ENCODE assay signal across 19 cellular contexts in genomic region chr3:123331006-123331405, GRCh38.
DNase-seq lines count a peak whose midpoint lies in the region; ATAC-seq and TF ChIP-seq lines count a peak whose summit lies in the region.
"Had no signal": no experiment of that assay in that cellular context is flagged by ENCODE, and none has a peak within 500 bp of the region (broad histone marks: within the 10 kb centered on the region; RNA-seq: fewer than 3 reads in every experiment).

No MANE protein-coding gene starts in this region.

- TF ChIP-seq CTCF in esophagus muscularis mucosa (IDR thresholded peaks at IDR 0.05): no peak
- no peak for TF ChIP-seq CTCF in left lung (IDR thresholded peaks at IDR 0.05)

- intact Hi-C loops in esophagus muscularis mucosa (cut with DNase I) (no loop called here), left lung (cut with DNase I) (loop anchor here in 1 of 2 donors (10.0 kb wide), 1 partner anchor 224 kb away; no protein-coding TSS in a partner anchor), sciatic nerve (cut with DNase I) (loop anchor here (5.0 kb wide), 1 partner anchor 226 kb away; no protein-coding TSS in a partner anchor)

- H3K27me3 ChIP-seq in BLaER1: peaks cover 6% of the 10 kb centered on the region; the same call in 1 of the 2 replicates
- H3K27me3 ChIP-seq in esophagus muscularis mucosa: no peaks in the 10 kb centered on the region
- peaks cover 0 to 5% of the 10 kb centered on the region in 2 donors for H3K27me3 ChIP-seq in left lung

- H3K4me2 ChIP-seq in BLaER1: peak overlapping the region; percentile 90

- H3K9ac ChIP-seq in BLaER1: no peak overlapping the region

- DNase-seq in esophagus muscularis mucosa (ENCODE audit: extremely low spot score): no peak
- DNase-seq in left lung: peak; percentile 18 to 68
- DNase-seq in sciatic nerve (ENCODE audit: low spot score): no peak
- DNase-seq in NCI-H748 treated with DMSO at 0.1 percent for 48 hours (lab: John Stamatoyannopoulos, UW): no peak
- DNase-seq in activated CD8-positive, alpha-beta memory T cell treated with anti-CD3 and anti-CD28 coated beads, Interleukin-2, amount 50 U/mL, for 4 hours: no peak
- DNase-seq: 8988T; activated effector memory CD4-positive, alpha-beta T cell treated with anti-CD3 and anti-CD28 coated beads, Interleukin-2, amount 50 U/mL, for 16 hours; DMS153; NCI-H1417 treated with DMSO at 0.1 percent for 48 hours; NCI-H2171; NCI-H69; stimulated activated CD4-positive, alpha-beta T cell treated with anti-CD3 and anti-CD28 coated beads, Interleukin-4, amount 100 ng/mL, for 24 hours had no signal

- H4K20me1 ChIP-seq in BLaER1: peaks cover 1% of the 10 kb centered on the region; the same call in 1 of the 2 replicates

- H3K4me3 ChIP-seq in BLaER1 (no peak overlapping the region), esophagus muscularis mucosa (no peak overlapping the region), left lung (no peak overlapping the region)
- H3K4me3 ChIP-seq: adrenal gland, mucosa of descending colon, skin epidermis had no signal

- no peak for TF ChIP-seq POLR2A in esophagus muscularis mucosa (IDR thresholded peaks at IDR 0.05; ENCODE audit: low read depth)

- H3K36me3 ChIP-seq in BLaER1: no peaks in the 10 kb centered on the region
- peaks cover 0 to 31% (median 13%) of the 10 kb centered on the region in 4 donors for H3K36me3 ChIP-seq in esophagus muscularis mucosa
- no peaks in the 10 kb centered on the region for H3K36me3 ChIP-seq in left lung
- H3K36me3 ChIP-seq: adrenal gland had no signal

- H3K9me3 ChIP-seq in BLaER1 (no peaks in the 10 kb centered on the region), esophagus muscularis mucosa (no peaks in the 10 kb centered on the region), left lung (no peaks in the 10 kb centered on the region)
- H3K9me3 ChIP-seq: adrenal gland, mucosa of descending colon had no signal

- H3K27ac ChIP-seq in BLaER1 (no peak overlapping the region), esophagus muscularis mucosa (replicated peaks in 1 of 4) (peak overlapping the region; percentile 77 to 88 (median 83)), left lung (no peak overlapping the region)

- TF ChIP-seq EP300 in esophagus muscularis mucosa (IDR thresholded peaks at IDR 0.05): no peak

- peaks cover 100% of the 10 kb centered on the region for H3K4me1 ChIP-seq in BLaER1
- peaks cover 60 to 99% (median 90%) of the 10 kb centered on the region in 4 donors for H3K4me1 ChIP-seq in esophagus muscularis mucosa
- no peaks in the 10 kb centered on the region for H3K4me1 ChIP-seq in left lung

- WGBS in esophagus muscularis mucosa: 51% methylated on average over 8 of the region's 8 CpGs

- ATAC-seq in left lung (no peak), sciatic nerve (peak; percentile 51), HG03457 (IDR thresholded peaks at IDR 0.05; ENCODE audit: unreplicated experiment) (no peak), HG03108 (IDR thresholded peaks at IDR 0.05; ENCODE audit: unreplicated experiment) (no peak)
- ATAC-seq: activated CD4-positive, CD25-positive, alpha-beta regulatory T cell treated with anti-CD3 and anti-CD28 coated beads, Interleukin-2, amount 50 U/mL, for 24 hours; mucosa of descending colon had no signal

Comparison
In these comparisons a context has a peak if more than half of its experiments do, and no peak if none do; other contexts are left out.
1. H3K27ac ChIP-seq: peak in esophagus muscularis mucosa (4 of 4); none in BLaER1 (single experiment) and left lung (0 of 2).
2. DNase-seq: peak in left lung (2 of 2); none in esophagus muscularis mucosa (single experiment), sciatic nerve (single experiment), NCI-H748 treated with DMSO at 0.1 percent for 48 hours (single experiment) and activated CD8-positive, alpha-beta memory T cell treated with anti-CD3 and anti-CD28 coated beads, Interleukin-2, amount 50 U/mL, for 4 hours (single experiment).